In genomic region chr10:133242611-133243356, GRCh38 we compare ENCODE assay signal across 1 cellular context.
A peak's percentile ranks its signal among the peaks of the same experiment; 100 is the strongest.
TF ChIP-seq lines count a peak whose summit lies in the region.

No MANE protein-coding gene starts in this region.

TF ChIP-seq in IMR-90, 13 proteins besides CTCF, POLR2A, EP300 and RAD21:
- TF ChIP-seq MXI1 (IDR thresholded peaks at IDR 0.05; ENCODE audit: borderline replicate concordance, low read depth, low read length) (peak; percentile 62; the same call in 1 of the 2 replicates), MAZ (IDR thresholded peaks at IDR 0.05; ENCODE audit: borderline replicate concordance, low read depth, low read length) (no peak), RFX5 (IDR thresholded peaks at IDR 0.05; ENCODE audit: low read depth, low read length) (no peak), MAFK (IDR thresholded peaks at IDR 0.05; ENCODE audit: low read depth, low read length) (no peak), NFE2L2 (IDR thresholded peaks at IDR 0.05; ENCODE audit: low read depth, low read length) (no peak), FOS (IDR thresholded peaks at IDR 0.05; ENCODE audit: low read depth, low read length) (peak; percentile 28; the same call in 1 of the 2 replicates), CHD1 (IDR thresholded peaks at IDR 0.05; ENCODE audit: low read depth, low read length) (no peak), CEBPB (IDR thresholded peaks at IDR 0.05; ENCODE audit: low read depth, low read length) (no peak), RCOR1 (IDR thresholded peaks at IDR 0.05; ENCODE audit: insufficient replicate concordance, low read length) (no peak), SMC3 (IDR thresholded peaks at IDR 0.05; ENCODE audit: low read depth, low read length) (no peak), USF2 (IDR thresholded peaks at IDR 0.05; ENCODE audit: low read depth, low read length) (peak; percentile 97), BHLHE40 (IDR thresholded peaks at IDR 0.05; ENCODE audit: low read depth, low read length) (peak; percentile 98)
- TF ChIP-seq, protein P1, sequence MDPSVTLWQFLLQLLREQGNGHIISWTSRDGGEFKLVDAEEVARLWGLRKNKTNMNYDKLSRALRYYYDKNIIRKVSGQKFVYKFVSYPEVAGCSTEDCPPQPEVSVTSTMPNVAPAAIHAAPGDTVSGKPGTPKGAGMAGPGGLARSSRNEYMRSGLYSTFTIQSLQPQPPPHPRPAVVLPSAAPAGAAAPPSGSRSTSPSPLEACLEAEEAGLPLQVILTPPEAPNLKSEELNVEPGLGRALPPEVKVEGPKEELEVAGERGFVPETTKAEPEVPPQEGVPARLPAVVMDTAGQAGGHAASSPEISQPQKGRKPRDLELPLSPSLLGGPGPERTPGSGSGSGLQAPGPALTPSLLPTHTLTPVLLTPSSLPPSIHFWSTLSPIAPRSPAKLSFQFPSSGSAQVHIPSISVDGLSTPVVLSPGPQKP (IDR thresholded peaks at IDR 0.05; ENCODE audit: borderline replicate concordance, low read depth, low read length) = no peak
